1 cellular context compared by ENCODE assay signal in genomic region chr3:55490194-55490913, GRCh38.
TF ChIP-seq lines count a peak whose summit lies in the region.

No MANE protein-coding gene starts in this region.

TF ChIP-seq in SK-N-SH, 30 proteins besides CTCF, POLR2A, EP300 and RAD21:
- TF ChIP-seq RXRA (IDR thresholded peaks at IDR 0.05; ENCODE audit: borderline replicate concordance, low read depth) (no peak), USF1 (IDR thresholded peaks at IDR 0.05; ENCODE audit: borderline replicate concordance, low read depth) (no peak), POLR2AphosphoS5 (IDR thresholded peaks at IDR 0.05; ENCODE audit: low read depth, low read length) (no peak), NRF1 (IDR thresholded peaks at IDR 0.05; ENCODE audit: low read depth, low read length) (no peak), FOSL2 (IDR thresholded peaks at IDR 0.05; ENCODE audit: borderline replicate concordance, low read depth) (no peak), NFIC (IDR thresholded peaks at IDR 0.05; ENCODE audit: borderline replicate concordance) (no peak), MAX (IDR thresholded peaks at IDR 0.05; ENCODE audit: low read depth) (no peak), RFX5 (IDR thresholded peaks at IDR 0.05; ENCODE audit: low read length) (no peak), USF2 (IDR thresholded peaks at IDR 0.05; ENCODE audit: borderline replicate concordance, low read depth, low read length) (no peak), IRF3 (IDR thresholded peaks at IDR 0.05; ENCODE audit: low read depth, low read length) (no peak), YY1 (IDR thresholded peaks at IDR 0.05; ENCODE audit: low read depth) (no peak), TEAD4 (IDR thresholded peaks at IDR 0.05; ENCODE audit: borderline replicate concordance, insufficient read depth) (no peak), MEF2A (IDR thresholded peaks at IDR 0.05; ENCODE audit: borderline replicate concordance, low read depth) (no peak), PBX3 (IDR thresholded peaks at IDR 0.05) (no peak)
